35 cellular contexts compared by ENCODE assay signal in genomic region chr4:121792966-121793365, GRCh38. TPM values are rescaled to one million over a fixed set of nuclear protein-coding genes. Genes with fewer than 3 reads are reported as not detected.
"Had no signal": no experiment of that assay in that cellular context is flagged by ENCODE, and none has a peak within 500 bp of the region (broad histone marks: within the 10 kb centered on the region; RNA-seq: fewer than 3 reads in every experiment).

No MANE protein-coding gene starts in this region.

- H2AFZ ChIP-seq: PC-9 had no signal

- H3K27ac Mint-ChIP-seq: activated B cell treated with CpG ODN at 0.5 μM for 24 hours; activated CD4-positive, alpha-beta memory T cell treated with anti-CD3 and anti-CD28 coated beads, Interleukin-2, amount 10 ng/mL, durations not matched to agents 7 days and 5 days; activated naive CD8-positive, alpha-beta T cell treated with anti-CD3 and anti-CD28 coated beads, Interleukin-2, amount 10 ng/mL, durations not matched to agents 7 days and 5 days; activated T-cell treated with anti-CD3 and anti-CD28 coated beads, Interleukin-2, amount 50 U/mL, for 72 hours; activated T-helper 17 cell treated with anti-CD3 and anti-CD28 coated beads, Interleukin-2, amount 50 U/mL, for 72 hours had no signal

- H3K4me1 Mint-ChIP-seq: activated T-helper 17 cell treated with anti-CD3 and anti-CD28 coated beads, Interleukin-2, amount 50 U/mL, for 72 hours had no signal

- H3K9me3 ChIP-seq: adrenal gland, body of pancreas had no signal

- H3K36me3 Mint-ChIP-seq: activated naive CD8-positive, alpha-beta T cell treated with anti-CD3 and anti-CD28 coated beads, Interleukin-2, amount 10 ng/mL, durations not matched to agents 7 days and 5 days had no signal

- H3K27ac ChIP-seq: adrenal gland, body of pancreas, PC-9, RWPE1, VCaP had no signal

- H3K4me3 ChIP-seq: adrenal gland, body of pancreas, K562, PC-9 had no signal

- H3K4me2 ChIP-seq: PC-9 had no signal

- DNase-seq: activated B cell treated with CpG ODN at 0.5 μM for 24 hours; activated CD4-positive, alpha-beta memory T cell treated with anti-CD3 and anti-CD28 coated beads, Interleukin-2, amount 10 ng/mL, durations not matched to agents 7 days and 5 days; activated CD4-positive, alpha-beta T cell treated with anti-CD3 and anti-CD28 coated beads for 48 hours; activated CD4-positive, CD25-positive, alpha-beta regulatory T cell treated with anti-CD3 and anti-CD28 coated beads, Interleukin-2, amount 50 U/mL, for 72 hours; activated CD8-positive, alpha-beta memory T cell treated with anti-CD3 and anti-CD28 coated beads for 24 hours; activated effector memory CD4-positive, alpha-beta T cell treated with anti-CD3 and anti-CD28 coated beads, Interleukin-2, amount 50 U/mL, for 16 hours; activated naive CD4-positive, alpha-beta T cell; activated naive CD4-positive, alpha-beta T cell treated with anti-CD3 and anti-CD28 coated beads, Interleukin-2, amount 50 U/mL, for 16 hours; activated naive CD8-positive, alpha-beta T cell treated with anti-CD3 and anti-CD28 coated beads, Interleukin-2, amount 10 ng/mL, durations not matched to agents 7 days and 5 days; activated T-cell treated with anti-CD3 and anti-CD28 coated beads, Interleukin-2, amount 50 U/mL, for 1 hour; activated T-cell treated with anti-CD3 and anti-CD28 coated beads, Interleukin-2, amount 50 U/mL, for 72 hours; adrenal gland; body of pancreas; central memory CD4-positive, alpha-beta T cell; Karpas-422; NCI-H1105; NCI-H1436; NCI-H1694; NCI-H2029; NCI-H510A; NCI-H526; NCI-H748 treated with DMSO at 0.1 percent for 48 hours; NK-92 treated with Interleukin-12 subunit alpha and Interleukin-12 subunit beta, amount 100 ng/mL, for 24 hours; PC-9; Right ventricle myocardium superior; SW 1271; T-helper 1 cell; T-helper 2 cell; T-helper 9 cell had no signal

- H3K27me3 ChIP-seq: adrenal gland, body of pancreas had no signal

- ATAC-seq: activated T-helper 17 cell treated with anti-CD3 and anti-CD28 coated beads, Interleukin-2, amount 50 U/mL, for 72 hours; body of pancreas; K562 had no signal

- H3K36me3 ChIP-seq: adrenal gland had no signal

- H3K4me3 Mint-ChIP-seq: activated B cell treated with CpG ODN at 0.5 μM for 24 hours; activated CD4-positive, alpha-beta memory T cell treated with anti-CD3 and anti-CD28 coated beads, Interleukin-2, amount 10 ng/mL, durations not matched to agents 7 days and 5 days; activated naive CD8-positive, alpha-beta T cell treated with anti-CD3 and anti-CD28 coated beads, Interleukin-2, amount 10 ng/mL, durations not matched to agents 7 days and 5 days; activated T-cell treated with anti-CD3 and anti-CD28 coated beads, Interleukin-2, amount 50 U/mL, for 72 hours; activated T-helper 17 cell treated with anti-CD3 and anti-CD28 coated beads, Interleukin-2, amount 50 U/mL, for 72 hours had no signal

- H3K4me1 ChIP-seq: adrenal gland, body of pancreas had no signal

- H3K9me3 Mint-ChIP-seq: activated B cell treated with CpG ODN at 0.5 μM for 24 hours; activated CD4-positive, alpha-beta memory T cell treated with anti-CD3 and anti-CD28 coated beads, Interleukin-2, amount 10 ng/mL, durations not matched to agents 7 days and 5 days; activated naive CD8-positive, alpha-beta T cell treated with anti-CD3 and anti-CD28 coated beads, Interleukin-2, amount 10 ng/mL, durations not matched to agents 7 days and 5 days; activated T-cell treated with anti-CD3 and anti-CD28 coated beads, Interleukin-2, amount 50 U/mL, for 72 hours; activated T-helper 17 cell treated with anti-CD3 and anti-CD28 coated beads, Interleukin-2, amount 50 U/mL, for 72 hours had no signal

RNA-seq across cellular contexts. Expression of gene SMIM43, which starts 28.0 kb away (rescaled TPM):
- total RNA-seq: activated B cell treated with CpG ODN at 0.5 μM for 24 hours; activated CD4-positive, alpha-beta memory T cell treated with anti-CD3 and anti-CD28 coated beads, Interleukin-2, amount 10 ng/mL, durations not matched to agents 7 days and 5 days; activated naive CD8-positive, alpha-beta T cell treated with anti-CD3 and anti-CD28 coated beads, Interleukin-2, amount 10 ng/mL, durations not matched to agents 7 days and 5 days; activated T-cell treated with anti-CD3 and anti-CD28 coated beads, Interleukin-2, amount 50 U/mL, for 72 hours; astrocyte; body of pancreas; K562; MCF 10A; PC-9; Right ventricle myocardium superior had no signal
- polyA plus RNA-seq: K562 had no signal
